In the genomic region with DNA sequence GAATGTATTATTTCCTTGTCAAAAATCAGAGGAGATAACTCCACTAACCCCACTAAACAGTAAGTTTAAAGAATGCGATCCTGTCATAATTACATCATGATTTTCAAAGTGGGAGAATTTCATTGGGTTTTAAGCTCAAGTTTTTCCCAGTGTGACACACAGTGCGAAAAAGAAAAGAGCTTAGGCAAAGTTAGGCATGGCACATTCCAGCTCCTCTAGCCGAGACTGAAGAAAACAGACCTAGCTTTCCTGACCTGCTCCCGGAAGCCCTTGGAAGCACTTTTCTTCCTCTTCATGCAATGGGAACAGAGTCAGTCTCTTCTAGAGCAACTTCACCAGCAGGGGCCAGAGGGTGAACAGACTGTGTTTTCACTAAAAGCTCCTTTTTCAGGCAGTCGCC, we compare ENCODE assay signal across 21 cellular contexts.
DNase-seq lines count a peak whose midpoint lies in the region; ATAC-seq, FAIRE-seq and TF ChIP-seq lines count a peak whose summit lies in the region.
"Had no signal": no experiment of that assay in that cellular context is flagged by ENCODE, and none has a peak within 500 bp of the region (broad histone marks: within the 10 kb centered on the region; RNA-seq: fewer than 3 reads in every experiment).

No MANE protein-coding gene starts in this region.

- intact Hi-C loops in adrenal gland (cut with DNase I), result no loop called here

- H4K12ac ChIP-seq in trophoblast cell (ENCODE audit: low read depth, low read length), result no peak overlapping the region

- H3K36me3 ChIP-seq in adipocyte (ENCODE audit: control insufficient read depth, insufficient read depth, low read length, severe bottlenecking) (no peaks in the 10 kb centered on the region), trophoblast cell (ENCODE audit: control insufficient read depth in 1 of 2, insufficient read depth in 2 of 2, low read length in 2 of 2) (no peaks in the 10 kb centered on the region), adrenal gland (replicated peaks in 1 of 2) (no peaks in the 10 kb centered on the region)

- H2BK5ac ChIP-seq in trophoblast cell (ENCODE audit: low read depth, low read length, poor library complexity), result peak overlapping the region; percentile 36

- H3K79me1 ChIP-seq in trophoblast cell (ENCODE audit: low read length), result peaks cover 22% of the 10 kb centered on the region

- no peak overlapping the region for H2BK120ac ChIP-seq in trophoblast cell (ENCODE audit: insufficient read depth, low read length, poor library complexity)

- peak overlapping the region; percentile 77 for H3K27ac ChIP-seq in trophoblast cell (ENCODE audit: low read depth, low read length)
- H3K27ac ChIP-seq in adrenal gland, result no peak overlapping the region
- H3K27ac ChIP-seq: coronary artery, SK-N-MC had no signal

- no peaks in the 10 kb centered on the region for H3K9me3 ChIP-seq in adipocyte (ENCODE audit: control insufficient read depth, low read length)
- no peaks in the 10 kb centered on the region for H3K9me3 ChIP-seq in trophoblast cell (ENCODE audit: insufficient read depth, low read depth, low read length)
- H3K9me3 ChIP-seq in adrenal gland (replicated peaks in 1 of 3), result no peaks in the 10 kb centered on the region
- H3K9me3 ChIP-seq: esophagus muscularis mucosa had no signal

- H3K23ac ChIP-seq in trophoblast cell (ENCODE audit: low read length), result no peak overlapping the region

- H2AK5ac ChIP-seq in trophoblast cell (ENCODE audit: low read length), result no peak overlapping the region

- H3K4me3 ChIP-seq in adipocyte (ENCODE audit: low read length) (no peak overlapping the region), trophoblast cell (ENCODE audit: low read depth, low read length) (no peak overlapping the region), adrenal gland (no peak overlapping the region)
- H3K4me3 ChIP-seq: coronary artery, esophagus muscularis mucosa, SK-N-MC had no signal

- DNase-seq in GM12892 (ENCODE audit: insufficient read length) (no peak), adipocyte (ENCODE audit: low read depth) (peak; percentile 47), iPS-NIHi7 (ENCODE audit: extremely low spot score) (peak; percentile 33), trophoblast cell (peak; percentile 71 to 84), adrenal gland (no peak), SW 1271 (lab: John Stamatoyannopoulos, UW) (no peak), inferior parietal cortex (ENCODE audit: extremely low spot score) (no peak)
- DNase-seq: activated CD4-positive, alpha-beta memory T cell treated with anti-CD3 and anti-CD28 coated beads for 36 hours; amygdala; hypothalamus; NCI-H187; NCI-H510A treated with DMSO at 0.1 percent for 48 hours; nucleus accumbens; OCI-M1; small intestine; stimulated activated naive CD8-positive, alpha-beta T cell treated with anti-CD3 and anti-CD28 coated beads, Interleukin-15, Interleukin-2, amounts not matched to agents 100 U/mL and 50 U/mL, for 24 hours had no signal

- H2AFZ ChIP-seq in trophoblast cell (ENCODE audit: insufficient read depth, low read length, poor library complexity), result no peak overlapping the region

- no peak overlapping the region for H4K8ac ChIP-seq in trophoblast cell (ENCODE audit: low read depth, low read length)

- no peak overlapping the region for H3K4me2 ChIP-seq in trophoblast cell (ENCODE audit: low read length)

- peak overlapping the region; percentile 40 for H3K14ac ChIP-seq in trophoblast cell (ENCODE audit: low read length)

- H4K91ac ChIP-seq in trophoblast cell (ENCODE audit: low read depth, low read length), result peak overlapping the region; percentile 64

- H3K4me1 ChIP-seq in adipocyte (ENCODE audit: control insufficient read depth, insufficient read depth, low read length) (peaks cover 27% of the 10 kb centered on the region), trophoblast cell (ENCODE audit: control insufficient read depth in 1 of 2, insufficient read depth in 2 of 2, low read length in 2 of 2) (peaks cover 25 to 38% of the 10 kb centered on the region in 2 experiments), adrenal gland (replicated peaks in 1 of 2) (peaks cover 6 to 19% of the 10 kb centered on the region in 2 donors)

- no peak for ATAC-seq in HG02623 (IDR thresholded peaks at IDR 0.05; ENCODE audit: unreplicated experiment)
- ATAC-seq: activated T-helper 17 cell treated with anti-CD3 and anti-CD28 coated beads, Interleukin-2, amount 50 U/mL, for 72 hours; stimulated activated naive CD8-positive, alpha-beta T cell treated with anti-CD3 and anti-CD28 coated beads, Interleukin-15, Interleukin-2, amounts not matched to agents 100 U/mL and 50 U/mL, for 24 hours had no signal

- H3K9ac ChIP-seq in adipocyte (ENCODE audit: low read length) (no peak overlapping the region), trophoblast cell (ENCODE audit: low read length) (no peak overlapping the region)

- no peak overlapping the region for H3K4ac ChIP-seq in trophoblast cell (ENCODE audit: low read depth, low read length)

- H3K18ac ChIP-seq in trophoblast cell (ENCODE audit: low read length), result no peak overlapping the region

- no CpG with 5 or more reads among the region's 5 CpGs for WGBS in trophoblast cell (ENCODE audit: extremely low coverage, insufficient coverage, insufficient read length)
- 80 to 84% (median 84%) methylated on average over 5 of the region's 5 CpGs for WGBS in adrenal gland, 4 donors

- peak; percentile 90 for FAIRE-seq in GM12892 (lab: Jason Lieb, UNC)
- FAIRE-seq: small intestine had no signal

- H2BK12ac ChIP-seq in trophoblast cell (ENCODE audit: low read length), result peak overlapping the region; percentile 38

- H3K79me2 ChIP-seq in trophoblast cell (ENCODE audit: control insufficient read depth, insufficient read depth, low read length, poor library complexity), result no peaks in the 10 kb centered on the region

- no peaks in the 10 kb centered on the region for H3K27me3 ChIP-seq in adipocyte (replicated peaks; ENCODE audit: control insufficient read depth, insufficient read depth, low read length)
- H3K27me3 ChIP-seq in trophoblast cell (ENCODE audit: insufficient read depth, low read length), result no peaks in the 10 kb centered on the region
- H3K27me3 ChIP-seq in adrenal gland, result no peaks in the 10 kb centered on the region
- H3K27me3 ChIP-seq: esophagus muscularis mucosa had no signal

- no peak for TF ChIP-seq POLR2A in GM12892 (IDR thresholded peaks at IDR 0.05; ENCODE audit: low read depth, low read length)
- no peak for TF ChIP-seq POLR2A in adrenal gland (IDR thresholded peaks at IDR 0.05)

- no peak for TF ChIP-seq CTCF in adrenal gland (IDR thresholded peaks at IDR 0.05)

Comparison
In these comparisons a context has a peak if more than half of its experiments do, and no peak if none do; other contexts are left out.
1. DNase-seq: peak in adipocyte (single experiment), iPS-NIHi7 (single experiment) and trophoblast cell (2 of 2); none in GM12892 (single experiment), adrenal gland (0 of 7), SW 1271 (0 of 2) and inferior parietal cortex (single experiment).